Comparison of ENCODE assay signal across 8 cellular contexts in genomic region chrX:71532753-71533425, GRCh38. TPM values are rescaled to one million over a fixed set of nuclear protein-coding genes. Genes with fewer than 3 reads are reported as not detected.
DNase-seq lines count a peak whose midpoint lies in the region; ATAC-seq and TF ChIP-seq lines count a peak whose summit lies in the region.

Gene OGT (plus strand): TSS chrX:71533104. CDS start chrX:71533300, 196 bp downstream.

- no peak for TF ChIP-seq RAD21 in SK-N-SH (IDR thresholded peaks at IDR 0.05; ENCODE audit: low read length)

- peaks cover 37% of the 10 kb centered on the region for H4K20me1 ChIP-seq in SK-N-SH (ENCODE audit: insufficient read depth)

- H3F3A ChIP-seq in SK-N-SH (replicated peaks; ENCODE audit: insufficient read depth): peaks cover 12% of the 10 kb centered on the region

- H3K4me3 ChIP-seq in GM06990 (replicated peaks; ENCODE audit: low read depth, low read length) (peak within 1 kb of the TSS; percentile 76), SK-N-SH (ENCODE audit: low read depth in 2 of 2, low read length in 1 of 2) (peak within 1 kb of the TSS; percentile 61 to 72)

- H3K27ac ChIP-seq in SK-N-SH (ENCODE audit: low read depth in 2 of 2, low read length in 1 of 2): peak within 1 kb of the TSS; percentile 80 to 89
- peak within 1 kb of the TSS; percentile 90 for H3K27ac ChIP-seq in substantia nigra (ENCODE audit: low read depth, low read length, poor library complexity, severe bottlenecking)

- WGBS in SK-N-SH (ENCODE audit: low lambda C conversion rate): 29% methylated on average over 32 of the region's 47 CpGs

- H3K4me2 ChIP-seq in SK-N-SH: peak within 1 kb of the TSS; percentile 68

- no peaks in the 10 kb centered on the region for H3K36me3 ChIP-seq in GM06990 (ENCODE audit: control insufficient read depth, insufficient read depth, low read length)
- H3K36me3 ChIP-seq in SK-N-SH (replicated peaks in 1 of 2; ENCODE audit: control insufficient read depth in 1 of 2, insufficient read depth in 2 of 2, low read length in 1 of 2): peaks cover 3 to 4% of the 10 kb centered on the region in 2 experiments

- H3K79me2 ChIP-seq in SK-N-SH (ENCODE audit: insufficient read depth): peaks cover 50% of the 10 kb centered on the region

- peak within 1 kb of the TSS; percentile 66; the same call in 1 of the 2 replicates for H2AFZ ChIP-seq in SK-N-SH (ENCODE audit: low read depth)

- H3K9ac ChIP-seq in SK-N-SH: peak within 1 kb of the TSS; percentile 87

- no peaks in the 10 kb centered on the region for H3K9me2 ChIP-seq in SK-N-SH

- peak; percentile 69 for ATAC-seq in HG02571 (IDR thresholded peaks at IDR 0.05; ENCODE audit: unreplicated experiment)

- no peak for TF ChIP-seq CTCF in GM06990 (IDR thresholded peaks at IDR 0.05; ENCODE audit: insufficient read depth, low read length, poor library complexity, severe bottlenecking)
- TF ChIP-seq CTCF in SK-N-SH (IDR thresholded peaks at IDR 0.05): no peak

- 0 out of 4 replicates have a peak, but pooled peaks of 1 of the 2 experiments have one; percentile 8 for TF ChIP-seq EP300 in SK-N-SH (IDR thresholded peaks at IDR 0.05; ENCODE audit: borderline replicate concordance in 1 of 2, low read depth in 1 of 2, low read length in 1 of 2)

- no peaks in the 10 kb centered on the region for H3K9me3 ChIP-seq in SK-N-SH

- no peaks in the 10 kb centered on the region for H3K27me3 ChIP-seq in GM06990 (replicated peaks; ENCODE audit: control insufficient read depth, insufficient read depth, low read length)
- peaks cover 14% of the 10 kb centered on the region; the same call in 1 of the 2 replicates for H3K27me3 ChIP-seq in SK-N-SH (ENCODE audit: insufficient read depth)

- POLR2A ChIA-PET in SK-N-SH (lab: Yijun Ruan, JAX): interaction anchor here (1.0 to 1.6 kb wide), 2 partner anchors 17 to 167 kb away, joined by 3 to 5 read pairs; partner anchors contain the start of gene TAF1

- DNase-seq in GM06990 (ENCODE audit: extremely low read depth, insufficient read length) (peak; percentile 93), NCI-H1092 (lab: John Stamatoyannopoulos, UW) (peak; percentile 87), SK-N-SH (peak; percentile 75), globus pallidus (ENCODE audit: low spot score) (peak; percentile 91), non-pigmented ciliary epithelial cell (ENCODE audit: low read depth) (peak; percentile 87), substantia nigra (lab: John Stamatoyannopoulos, UW) (peak; percentile 28 to 92 (median 81))
- DNase-seq in activated naive CD4-positive, alpha-beta T cell treated with anti-CD3 and anti-CD28 coated beads, Interleukin-2, amount 50 U/mL, for 16 hours: peak; percentile 92

- peaks cover 0 to 8% of the 10 kb centered on the region in 2 experiments; a peak in 2 of 4 replicates for H3K4me1 ChIP-seq in SK-N-SH (ENCODE audit: control insufficient read depth in 1 of 2, insufficient read depth in 2 of 2, low read depth in 1 of 2, low read length in 1 of 2)

- CTCF ChIA-PET in SK-N-SH (lab: Yijun Ruan, JAX): interaction anchor here (0.8 to 1.0 kb wide), 2 partner anchors 9 to 23 kb away, joined by 3 to 4 read pairs; no protein-coding TSS in a partner anchor

TF ChIP-seq in SK-N-SH, 30 proteins besides CTCF, POLR2A, EP300 and RAD21 (continues in another document):
- TF ChIP-seq MEF2A (IDR thresholded peaks at IDR 0.05; ENCODE audit: borderline replicate concordance, low read depth) (no peak), RFX5 (IDR thresholded peaks at IDR 0.05; ENCODE audit: low read length) (no peak), JUND (IDR thresholded peaks at IDR 0.05) (peak; percentile 45; the same call in 1 of the 2 replicates), EZH2phosphoT487 (IDR thresholded peaks at IDR 0.05; ENCODE audit: borderline replicate concordance, low read depth) (no peak), TEAD4 (IDR thresholded peaks at IDR 0.05; ENCODE audit: borderline replicate concordance, insufficient read depth) (peak; percentile 68; the same call in 1 of the 2 replicates), YY1 (IDR thresholded peaks at IDR 0.05; ENCODE audit: low read depth) (peak; percentile 92), SIN3A (IDR thresholded peaks at IDR 0.05; ENCODE audit: borderline replicate concordance, low read depth, low read length) (peak; percentile 95; the same call in 1 of the 2 replicates), ELF1 (IDR thresholded peaks at IDR 0.05) (peak; percentile 49; the same call in 1 of the 2 replicates), NRF1 (IDR thresholded peaks at IDR 0.05; ENCODE audit: low read depth, low read length) (peak; percentile 46; the same call in 1 of the 2 replicates), RXRA (IDR thresholded peaks at IDR 0.05; ENCODE audit: borderline replicate concordance, low read depth) (no peak), GATA2 (CRISPR knock-in tag; IDR thresholded peaks at IDR 0.05) (no peak), FOSL2 (IDR thresholded peaks at IDR 0.05; ENCODE audit: borderline replicate concordance, low read depth) (no peak), GABPA (IDR thresholded peaks at IDR 0.05; ENCODE audit: low read depth) (peak; percentile 36; the same call in 1 of the 2 replicates), CHD2 (IDR thresholded peaks at IDR 0.05; ENCODE audit: low read length, partially characterized antibody) (peak; percentile 97), FOXJ3 (CRISPR knock-in tag; IDR thresholded peaks at IDR 0.05) (no peak), MXI1 (IDR thresholded peaks at IDR 0.05; ENCODE audit: low read depth, low read length) (peak; percentile 99), POLR2AphosphoS5 (IDR thresholded peaks at IDR 0.05; ENCODE audit: low read depth, low read length) (peak; percentile 93), FOXM1 (IDR thresholded peaks at IDR 0.05; ENCODE audit: low read depth) (no peak; the same call in 1 of the 2 replicates), RCOR1 (IDR thresholded peaks at IDR 0.05; ENCODE audit: low read length) (peak; percentile 48; the same call in 1 of the 2 replicates), NFIC (IDR thresholded peaks at IDR 0.05; ENCODE audit: borderline replicate concordance) (no peak; the same call in 1 of the 2 replicates), SMC3 (IDR thresholded peaks at IDR 0.05; ENCODE audit: low read depth, low read length) (no peak), PBX3 (IDR thresholded peaks at IDR 0.05) (peak; percentile 92), TCF12 (IDR thresholded peaks at IDR 0.05) (peak; percentile 48; the same call in 1 of the 2 replicates), ZBTB33 (IDR thresholded peaks at IDR 0.05; ENCODE audit: borderline replicate concordance, low read depth) (no peak)
- TF ChIP-seq, protein P1, sequence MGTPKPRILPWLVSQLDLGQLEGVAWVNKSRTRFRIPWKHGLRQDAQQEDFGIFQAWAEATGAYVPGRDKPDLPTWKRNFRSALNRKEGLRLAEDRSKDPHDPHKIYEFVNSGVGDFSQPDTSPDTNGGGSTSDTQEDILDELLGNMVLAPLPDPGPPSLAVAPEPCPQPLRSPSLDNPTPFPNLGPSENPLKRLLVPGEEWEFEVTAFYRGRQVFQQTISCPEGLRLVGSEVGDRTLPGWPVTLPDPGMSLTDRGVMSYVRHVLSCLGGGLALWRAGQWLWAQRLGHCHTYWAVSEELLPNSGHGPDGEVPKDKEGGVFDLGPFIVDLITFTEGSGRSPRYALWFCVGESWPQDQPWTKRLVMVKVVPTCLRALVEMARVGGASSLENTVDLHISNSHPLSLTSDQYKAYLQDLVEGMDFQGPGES (IDR thresholded peaks at IDR 0.05; ENCODE audit: low read depth, low read length): no peak
- TF ChIP-seq, protein P2, sequence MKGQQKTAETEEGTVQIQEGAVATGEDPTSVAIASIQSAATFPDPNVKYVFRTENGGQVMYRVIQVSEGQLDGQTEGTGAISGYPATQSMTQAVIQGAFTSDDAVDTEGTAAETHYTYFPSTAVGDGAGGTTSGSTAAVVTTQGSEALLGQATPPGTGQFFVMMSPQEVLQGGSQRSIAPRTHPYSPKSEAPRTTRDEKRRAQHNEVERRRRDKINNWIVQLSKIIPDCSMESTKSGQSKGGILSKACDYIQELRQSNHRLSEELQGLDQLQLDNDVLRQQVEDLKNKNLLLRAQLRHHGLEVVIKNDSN (IDR thresholded peaks at IDR 0.05; ENCODE audit: borderline replicate concordance, low read depth): no peak
- TF ChIP-seq, protein P3, sequence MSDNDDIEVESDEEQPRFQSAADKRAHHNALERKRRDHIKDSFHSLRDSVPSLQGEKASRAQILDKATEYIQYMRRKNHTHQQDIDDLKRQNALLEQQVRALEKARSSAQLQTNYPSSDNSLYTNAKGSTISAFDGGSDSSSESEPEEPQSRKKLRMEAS (IDR thresholded peaks at IDR 0.05; ENCODE audit: low read depth): peak; percentile 92; the same call in 1 of the 2 replicates

RNA-seq across cellular contexts. Expression of gene OGT, which starts in this region (rescaled TPM):
- polyA plus RNA-seq in SK-N-SH (2012; rRNA removed): 77.0 and 148 TPM in 2 replicates
- 17.5 and 19.8 TPM in 2 replicates for polyA plus RNA-seq in SK-N-SH (2012; cell fraction: cytosol; rRNA removed)
- 556 and 990 TPM in 2 replicates for polyA plus RNA-seq in SK-N-SH (2012; cell fraction: nucleus; rRNA removed)

Comparison
In these comparisons a context has a peak if more than half of its experiments do, and no peak if none do; other contexts are left out.
1. Peak in every context shown above with its lines: DNase-seq, ATAC-seq, H3K4me3 ChIP-seq and H3K27ac ChIP-seq.